In genomic region chr13:112442483-112443090, GRCh38 we compare ENCODE assay signal across 1 cellular context.
TF ChIP-seq lines count a peak whose summit lies in the region.

No MANE protein-coding gene starts in this region.

TF ChIP-seq in GM23338, 12 proteins besides CTCF, POLR2A, EP300 and RAD21 (continued from another document):
- TF ChIP-seq, protein P1, sequence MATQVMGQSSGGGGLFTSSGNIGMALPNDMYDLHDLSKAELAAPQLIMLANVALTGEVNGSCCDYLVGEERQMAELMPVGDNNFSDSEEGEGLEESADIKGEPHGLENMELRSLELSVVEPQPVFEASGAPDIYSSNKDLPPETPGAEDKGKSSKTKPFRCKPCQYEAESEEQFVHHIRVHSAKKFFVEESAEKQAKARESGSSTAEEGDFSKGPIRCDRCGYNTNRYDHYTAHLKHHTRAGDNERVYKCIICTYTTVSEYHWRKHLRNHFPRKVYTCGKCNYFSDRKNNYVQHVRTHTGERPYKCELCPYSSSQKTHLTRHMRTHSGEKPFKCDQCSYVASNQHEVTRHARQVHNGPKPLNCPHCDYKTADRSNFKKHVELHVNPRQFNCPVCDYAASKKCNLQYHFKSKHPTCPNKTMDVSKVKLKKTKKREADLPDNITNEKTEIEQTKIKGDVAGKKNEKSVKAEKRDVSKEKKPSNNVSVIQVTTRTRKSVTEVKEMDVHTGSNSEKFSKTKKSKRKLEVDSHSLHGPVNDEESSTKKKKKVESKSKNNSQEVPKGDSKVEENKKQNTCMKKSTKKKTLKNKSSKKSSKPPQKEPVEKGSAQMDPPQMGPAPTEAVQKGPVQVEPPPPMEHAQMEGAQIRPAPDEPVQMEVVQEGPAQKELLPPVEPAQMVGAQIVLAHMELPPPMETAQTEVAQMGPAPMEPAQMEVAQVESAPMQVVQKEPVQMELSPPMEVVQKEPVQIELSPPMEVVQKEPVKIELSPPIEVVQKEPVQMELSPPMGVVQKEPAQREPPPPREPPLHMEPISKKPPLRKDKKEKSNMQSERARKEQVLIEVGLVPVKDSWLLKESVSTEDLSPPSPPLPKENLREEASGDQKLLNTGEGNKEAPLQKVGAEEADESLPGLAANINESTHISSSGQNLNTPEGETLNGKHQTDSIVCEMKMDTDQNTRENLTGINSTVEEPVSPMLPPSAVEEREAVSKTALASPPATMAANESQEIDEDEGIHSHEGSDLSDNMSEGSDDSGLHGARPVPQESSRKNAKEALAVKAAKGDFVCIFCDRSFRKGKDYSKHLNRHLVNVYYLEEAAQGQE (IDR thresholded peaks at IDR 0.05; ENCODE audit: unreplicated experiment), result no peak
- no peak for TF ChIP-seq EZH2phosphoT487 (IDR thresholded peaks at IDR 0.05; ENCODE audit: unreplicated experiment)
- TF ChIP-seq ZNF114 (CRISPR knock-in tag; IDR thresholded peaks at IDR 0.05), result no peak
